1 cellular context compared by ENCODE assay signal in the genomic region with DNA sequence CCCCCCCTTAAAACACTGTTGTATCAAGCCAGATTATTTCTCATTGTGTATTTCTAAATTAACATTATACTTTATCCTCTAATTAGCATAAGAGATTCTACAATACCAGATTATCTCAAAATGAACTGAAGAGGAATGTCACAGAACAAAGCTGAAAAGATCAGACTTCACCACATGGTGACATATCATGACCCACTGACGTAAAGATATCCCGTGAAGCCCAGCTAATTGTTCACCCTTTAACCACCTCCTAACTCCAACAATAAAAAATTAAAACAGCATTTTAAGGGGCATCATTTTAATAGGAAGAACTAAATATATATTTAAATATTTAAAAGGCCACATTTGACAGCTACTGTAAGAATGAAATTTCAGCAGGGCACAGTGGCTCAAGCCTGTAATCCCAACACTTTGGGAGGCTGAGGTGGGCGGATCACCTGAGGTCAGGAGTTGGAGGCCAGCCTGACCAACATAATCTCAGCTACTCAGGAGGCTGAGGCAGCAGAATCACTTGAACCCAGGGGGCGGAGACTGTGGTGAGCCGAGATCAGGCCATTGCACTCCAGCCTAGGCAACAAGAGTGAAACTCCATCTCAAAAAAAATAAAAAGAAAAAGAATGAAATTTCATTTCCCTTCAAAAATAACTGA.
TF ChIP-seq lines count a peak whose summit lies in the region.

No MANE protein-coding gene starts in this region.

TF ChIP-seq in GM23338, 12 proteins besides CTCF, POLR2A, EP300 and RAD21 (continued from another document):
- no peak for TF ChIP-seq CREB1 (CRISPR knock-in tag; IDR thresholded peaks at IDR 0.05; ENCODE audit: low read depth)
